11 cellular contexts compared by ENCODE assay signal in genomic region chr3:120052225-120052624, GRCh38. TPM values are rescaled to one million over a fixed set of nuclear protein-coding genes. Genes with fewer than 3 reads are reported as not detected.
A peak's percentile ranks its signal among the peaks of the same experiment; 100 is the strongest.
DNase-seq lines count a peak whose midpoint lies in the region; ATAC-seq and TF ChIP-seq lines count a peak whose summit lies in the region.
"Had no signal": no experiment of that assay in that cellular context is flagged by ENCODE, and none has a peak within 500 bp of the region (broad histone marks: within the 10 kb centered on the region; RNA-seq: fewer than 3 reads in every experiment).

No MANE protein-coding gene starts in this region.

- H3K4ac ChIP-seq in trophoblast cell (ENCODE audit: low read depth, low read length), result peak overlapping the region; percentile 46

- H2AK5ac ChIP-seq in trophoblast cell (ENCODE audit: low read length), result no peak overlapping the region

- no peak overlapping the region for H2BK120ac ChIP-seq in trophoblast cell (ENCODE audit: insufficient read depth, low read length, poor library complexity)

- H2BK12ac ChIP-seq in trophoblast cell (ENCODE audit: low read length), result no peak overlapping the region

- POLR2A ChIA-PET in SK-N-SH (lab: Yijun Ruan, JAX), result interaction anchor here (0.7 kb wide), 1 partner anchor 43 kb away, joined by 4 read pairs; the partner anchor contains the start of gene GSK3B

- H3K9ac ChIP-seq in SK-N-SH (no peak overlapping the region), trophoblast cell (ENCODE audit: low read length) (no peak overlapping the region)

- H3K14ac ChIP-seq in trophoblast cell (ENCODE audit: low read length), result no peak overlapping the region

- in situ Hi-C loops in ACHN (cut with HindIII; ENCODE audit: low pct_ligation_motif_present, low pct_unique_long_range_greater_than_20kb, low sequenced_read_pairs), result no loop called here

- no peak overlapping the region for H3K23ac ChIP-seq in trophoblast cell (ENCODE audit: low read length)

- H4K91ac ChIP-seq in trophoblast cell (ENCODE audit: low read depth, low read length), result no peak overlapping the region

- H3K4me2 ChIP-seq in SK-N-SH (no peak overlapping the region), trophoblast cell (ENCODE audit: low read length) (no peak overlapping the region)

- H3F3A ChIP-seq in SK-N-SH (replicated peaks; ENCODE audit: insufficient read depth), result no peaks in the 10 kb centered on the region

- H3K9me2 ChIP-seq in SK-N-SH, result no peaks in the 10 kb centered on the region

- H3K27ac ChIP-seq in SK-N-SH (ENCODE audit: low read depth in 2 of 2, low read length in 1 of 2), result no peak overlapping the region
- no peak overlapping the region for H3K27ac ChIP-seq in trophoblast cell (ENCODE audit: low read depth, low read length)
- H3K27ac ChIP-seq: gastroesophageal sphincter had no signal

- DNase-seq in SK-N-SH (no peak), trophoblast cell (no peak), foreskin fibroblast (no peak), DMS53 (lab: John Stamatoyannopoulos, UW) (no peak), ACHN (no peak)
- DNase-seq: 8988T, NCI-H748 treated with DMSO at 0.1 percent for 48 hours had no signal

- ATAC-seq in SK-N-SH treated with all-trans-retinoic acid at 6 μM for 48 hours, result peak; percentile 28; the same call in 1 of the 3 replicates
- peak; percentile 81 for ATAC-seq in GM21737 (IDR thresholded peaks at IDR 0.05; ENCODE audit: unreplicated experiment)
- peak; percentile 65 for ATAC-seq in HG03520 (IDR thresholded peaks at IDR 0.05; ENCODE audit: unreplicated experiment)
- ATAC-seq: gastroesophageal sphincter had no signal

- 90% methylated on average over 2 of the region's 2 CpGs for WGBS in SK-N-SH (ENCODE audit: low lambda C conversion rate)
- no CpG with 5 or more reads among the region's 2 CpGs for WGBS in trophoblast cell (ENCODE audit: extremely low coverage, insufficient coverage, insufficient read length)

- H3K9me3 ChIP-seq in SK-N-SH (no peaks in the 10 kb centered on the region), trophoblast cell (ENCODE audit: insufficient read depth, low read depth, low read length) (no peaks in the 10 kb centered on the region)
- H3K9me3 ChIP-seq: gastroesophageal sphincter had no signal

- H3K4me3 ChIP-seq in SK-N-SH (ENCODE audit: low read depth in 2 of 2, low read length in 1 of 2) (no peak overlapping the region), trophoblast cell (ENCODE audit: low read depth, low read length) (no peak overlapping the region), foreskin fibroblast (ENCODE audit: low read depth in 1 of 2, low read length in 2 of 2) (no peak overlapping the region)
- H3K4me3 ChIP-seq: gastroesophageal sphincter had no signal

- H3K79me2 ChIP-seq in SK-N-SH (ENCODE audit: insufficient read depth) (peaks cover 100% of the 10 kb centered on the region), trophoblast cell (ENCODE audit: control insufficient read depth, insufficient read depth, low read length, poor library complexity) (peaks cover 11% of the 10 kb centered on the region)

- TF ChIP-seq CTCF in SK-N-SH (IDR thresholded peaks at IDR 0.05) (no peak), foreskin fibroblast (IDR thresholded peaks at IDR 0.05; ENCODE audit: low read depth, low read length) (no peak)

- H3K4me1 ChIP-seq in SK-N-SH (ENCODE audit: control insufficient read depth in 1 of 2, insufficient read depth in 2 of 2, low read depth in 1 of 2, low read length in 1 of 2), result peaks cover 5 to 19% of the 10 kb centered on the region in 2 experiments; a peak in 2 of 4 replicates
- H3K4me1 ChIP-seq in trophoblast cell (ENCODE audit: control insufficient read depth in 1 of 2, insufficient read depth in 2 of 2, low read length in 2 of 2), result peaks cover 0 to 2% of the 10 kb centered on the region in 2 experiments

- TF ChIP-seq RAD21 in SK-N-SH (IDR thresholded peaks at IDR 0.05; ENCODE audit: low read length), result no peak

- TF ChIP-seq EP300 in SK-N-SH (IDR thresholded peaks at IDR 0.05; ENCODE audit: borderline replicate concordance in 1 of 2, low read depth in 1 of 2, low read length in 1 of 2), result no peak

- H4K12ac ChIP-seq in trophoblast cell (ENCODE audit: low read depth, low read length), result no peak overlapping the region

- no peaks in the 10 kb centered on the region for H3K27me3 ChIP-seq in SK-N-SH (ENCODE audit: insufficient read depth)
- H3K27me3 ChIP-seq in trophoblast cell (ENCODE audit: insufficient read depth, low read length), result no peaks in the 10 kb centered on the region
- H3K27me3 ChIP-seq: gastroesophageal sphincter had no signal

- H2AFZ ChIP-seq in SK-N-SH (ENCODE audit: low read depth), result no peak overlapping the region
- H2AFZ ChIP-seq in trophoblast cell (ENCODE audit: insufficient read depth, low read length, poor library complexity), result no peak overlapping the region

- H4K8ac ChIP-seq in trophoblast cell (ENCODE audit: low read depth, low read length), result no peak overlapping the region

- H4K20me1 ChIP-seq in SK-N-SH (ENCODE audit: insufficient read depth), result peaks cover 99% of the 10 kb centered on the region

- no peaks in the 10 kb centered on the region for H3K36me3 ChIP-seq in SK-N-SH (replicated peaks in 1 of 2; ENCODE audit: control insufficient read depth in 1 of 2, insufficient read depth in 2 of 2, low read length in 1 of 2)
- H3K36me3 ChIP-seq in trophoblast cell (ENCODE audit: control insufficient read depth in 1 of 2, insufficient read depth in 2 of 2, low read length in 2 of 2), result no peaks in the 10 kb centered on the region
- H3K36me3 ChIP-seq: gastroesophageal sphincter had no signal

- CTCF ChIA-PET in SK-N-SH (lab: Yijun Ruan, JAX), result interaction anchor here (1.0 to 1.5 kb wide), 3 partner anchors 12 to 26 kb away, joined by 3 to 4 read pairs (median 3); no protein-coding TSS in a partner anchor

- H3K18ac ChIP-seq in trophoblast cell (ENCODE audit: low read length), result no peak overlapping the region

- H2BK5ac ChIP-seq in trophoblast cell (ENCODE audit: low read depth, low read length, poor library complexity), result no peak overlapping the region

- no peaks in the 10 kb centered on the region for H3K79me1 ChIP-seq in trophoblast cell (ENCODE audit: low read length)

TF ChIP-seq in SK-N-SH treated with all-trans-retinoic acid at 6 μM for 48 hours, 23 proteins besides CTCF, POLR2A, EP300 and RAD21:
- TF ChIP-seq CSDC2 (CRISPR knock-in tag; IDR thresholded peaks at IDR 0.05) (no peak), ZFP30 (CRISPR knock-in tag; IDR thresholded peaks at IDR 0.05) (no peak), POU6F1 (CRISPR knock-in tag; IDR thresholded peaks at IDR 0.05; ENCODE audit: borderline replicate concordance, low read depth) (no peak), ZC3H10 (CRISPR knock-in tag; IDR thresholded peaks at IDR 0.05) (no peak), RARB (CRISPR knock-in tag; IDR thresholded peaks at IDR 0.05) (no peak), ARNTL (CRISPR knock-in tag; IDR thresholded peaks at IDR 0.05; ENCODE audit: borderline replicate concordance, low read depth) (no peak), GLIS3 (CRISPR knock-in tag; IDR thresholded peaks at IDR 0.05) (no peak), ESRRG (CRISPR knock-in tag; IDR thresholded peaks at IDR 0.05) (no peak), ZNF565 (CRISPR knock-in tag; conservative IDR thresholded peaks at IDR 0.05; ENCODE audit: low read depth) (no peak)

TF ChIP-seq in SK-N-SH, 30 proteins besides CTCF, POLR2A, EP300 and RAD21:
- TF ChIP-seq GABPA (IDR thresholded peaks at IDR 0.05; ENCODE audit: low read depth) (no peak), TEAD4 (IDR thresholded peaks at IDR 0.05; ENCODE audit: borderline replicate concordance, insufficient read depth) (no peak), JUND (IDR thresholded peaks at IDR 0.05) (no peak), RFX5 (IDR thresholded peaks at IDR 0.05; ENCODE audit: low read length) (no peak), SMC3 (IDR thresholded peaks at IDR 0.05; ENCODE audit: low read depth, low read length) (no peak), FOSL2 (IDR thresholded peaks at IDR 0.05; ENCODE audit: borderline replicate concordance, low read depth) (no peak), YY1 (IDR thresholded peaks at IDR 0.05; ENCODE audit: low read depth) (no peak), REST (IDR thresholded peaks at IDR 0.05; ENCODE audit: low read depth, low read length) (no peak), NRF1 (IDR thresholded peaks at IDR 0.05; ENCODE audit: low read depth, low read length) (no peak), POLR2AphosphoS5 (IDR thresholded peaks at IDR 0.05; ENCODE audit: low read depth, low read length) (no peak), MXI1 (IDR thresholded peaks at IDR 0.05; ENCODE audit: low read depth, low read length) (no peak)

RNA-seq across cellular contexts. Expression of gene GSK3B, which starts 42.0 kb away (rescaled TPM):
- polyA plus RNA-seq in SK-N-SH (2012; rRNA removed), result 15.9 and 19.7 TPM in 2 replicates
- 21.3 TPM in 2 replicates for polyA plus RNA-seq in SK-N-SH (2012; cell fraction: cytosol; rRNA removed)
- polyA plus RNA-seq in SK-N-SH (2012; cell fraction: nucleus; rRNA removed), result 6.5 and 14.0 TPM in 2 replicates
- 241 and 242 TPM in 2 replicates for polyA plus RNA-seq in trophoblast cell (2013)

Comparison
In these comparisons a context has a peak if more than half of its experiments do, and no peak if none do; other contexts are left out.
1. ATAC-seq: peak in every context shown above with its lines; median percentile 81 in GM21737; 65 in HG03520; 28 in SK-N-SH treated with all-trans-retinoic acid at 6 μM for 48 hours.